ENCODE assay signal across 23 cellular contexts in the genomic region with DNA sequence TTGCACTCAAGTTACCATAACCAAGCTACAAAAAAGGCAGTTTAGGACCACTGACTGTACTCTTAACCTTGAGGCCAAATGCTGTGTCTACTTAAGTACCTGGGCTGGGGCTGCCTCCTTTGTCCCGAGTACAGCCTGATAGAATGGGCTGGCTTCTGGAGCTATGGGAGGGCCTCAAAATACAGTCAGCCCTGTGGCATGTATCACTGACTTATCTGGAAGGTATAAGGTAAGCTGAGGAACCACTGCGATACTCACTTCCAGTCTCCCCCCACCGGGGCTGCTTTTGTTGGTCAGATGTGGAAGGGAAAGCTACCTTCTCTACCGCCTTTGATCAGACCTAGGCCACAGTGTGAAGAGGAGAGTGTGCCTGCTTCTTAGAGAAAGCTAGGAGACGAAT.
"Had no signal": no experiment of that assay in that cellular context is flagged by ENCODE, and none has a peak within 500 bp of the region (broad histone marks: within the 10 kb centered on the region; RNA-seq: fewer than 3 reads in every experiment).

No MANE protein-coding gene starts in this region.

- H3K9me3 ChIP-seq: SJSA1 had no signal

- ATAC-seq: K562 had no signal

- H3K4me3 ChIP-seq: K562, SJSA1, SK-N-MC had no signal

- H3K36me3 ChIP-seq: SJSA1 had no signal

- DNase-seq: Kasumi-1, MM.1S, NCI-H1092 treated with DMSO at 0.1 percent for 48 hours, NCI-H1436, NCI-H187, NCI-H2029, NCI-H2081 treated with DMSO at 0.1 percent for 48 hours, NCI-H2171, NCI-H226, NCI-H446, NCI-H510A, NCI-H524 treated with DMSO at 0.1 percent for 48 hours, NCI-H69, NCI-H774, RPMI8226, SHP77 had no signal

- H3K9ac ChIP-seq: KMS-11 had no signal

- FAIRE-seq: HTR-8/SVneo, K562, RCC 7860 had no signal

- H3K27me3 ChIP-seq: SJSA1 had no signal

- H3K4me2 ChIP-seq: KMS-11 had no signal

- H3K27ac ChIP-seq: HL-60, KMS-11, SK-N-MC had no signal
